Comparison of ENCODE assay signal across 8 cellular contexts in genomic region chr20:33936651-33937050, GRCh38.
"Had no signal": no experiment of that assay in that cellular context is flagged by ENCODE, and none has a peak within 500 bp of the region (broad histone marks: within the 10 kb centered on the region; RNA-seq: fewer than 3 reads in every experiment).

No MANE protein-coding gene starts in this region.

- ATAC-seq: GM12878 had no signal

- H3K4me3 ChIP-seq: GM12878 had no signal

- DNase-seq: GDM1, GF-D8 had no signal

- FAIRE-seq: G401.6, GM12878, GM12891, GM12892, GM18507, GM19239 had no signal
